18 cellular contexts compared by ENCODE assay signal in the genomic region with DNA sequence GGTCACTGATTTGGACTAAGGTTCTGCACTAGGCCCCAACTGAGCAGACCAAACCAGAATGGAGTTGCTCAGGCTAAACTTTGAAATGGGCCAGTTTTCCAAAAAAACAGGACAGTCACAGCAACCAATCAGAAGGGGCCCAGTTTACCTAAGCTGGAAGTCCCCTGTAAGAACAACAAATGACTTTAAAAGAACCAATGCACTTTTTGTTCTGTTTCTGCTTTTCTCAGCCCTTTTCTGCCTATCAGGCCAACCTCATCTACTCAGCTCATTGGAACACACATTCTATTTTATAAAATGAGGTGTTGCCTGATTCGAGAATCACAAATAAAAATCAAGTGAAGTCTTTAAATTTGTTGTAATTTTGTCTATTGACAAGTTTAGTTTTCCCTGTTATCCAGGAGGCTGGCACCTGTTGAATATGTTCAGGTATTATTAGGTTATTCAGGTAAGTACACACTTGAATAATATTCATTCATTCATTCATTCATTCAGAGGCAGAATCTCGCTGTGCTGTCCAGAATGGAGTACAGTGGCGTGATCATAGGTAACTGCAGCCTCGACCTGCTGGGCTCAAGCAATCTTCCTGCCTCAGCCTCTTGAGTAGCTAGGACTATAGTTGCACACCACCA.
"Had no signal": no experiment of that assay in that cellular context is flagged by ENCODE, and none has a peak within 500 bp of the region (broad histone marks: within the 10 kb centered on the region; RNA-seq: fewer than 3 reads in every experiment).

No MANE protein-coding gene starts in this region.

- ATAC-seq: gastrocnemius medialis; left lobe of liver; natural killer cell treated with Interleukin-12 subunit alpha and Interleukin-12 subunit beta and Interleukin-15 and Interleukin-18, amount 100 ng/mL, for 72 hours; sciatic nerve had no signal

- H3K27ac Mint-ChIP-seq: mesothelial cell of epicardium; natural killer cell treated with Interleukin-12 subunit alpha and Interleukin-12 subunit beta and Interleukin-15 and Interleukin-18, amount 100 ng/mL, for 72 hours had no signal

- H3K9me3 ChIP-seq: esophagus muscularis mucosa, gastrocnemius medialis, spleen had no signal

- H3K27ac ChIP-seq: esophagus muscularis mucosa, gastrocnemius medialis, spleen had no signal

- H3K36me3 ChIP-seq: esophagus muscularis mucosa, gastrocnemius medialis, spleen had no signal

- H3K27me3 Mint-ChIP-seq: natural killer cell treated with Interleukin-12 subunit alpha and Interleukin-12 subunit beta and Interleukin-15 and Interleukin-18, amount 100 ng/mL, for 72 hours had no signal

- H3K27me3 ChIP-seq: esophagus muscularis mucosa, gastrocnemius medialis, spleen had no signal

- H3K4me3 Mint-ChIP-seq: mesothelial cell of epicardium; natural killer cell treated with Interleukin-12 subunit alpha and Interleukin-12 subunit beta and Interleukin-15 and Interleukin-18, amount 100 ng/mL, for 72 hours had no signal

- DNase-seq: effector memory CD4-positive, alpha-beta T cell; gastrocnemius medialis; glutamatergic neuron; islet precursor cell; mammary epithelial cell; posterior cingulate gyrus; spleen; stimulated activated CD4-positive, alpha-beta T cell treated with anti-CD3 and anti-CD28 coated beads, Interleukin-15, amount 100 ng/mL, for 24 hours; stimulated activated CD4-positive, alpha-beta T cell treated with anti-CD3 and anti-CD28 coated beads, Interleukin-1b, Interleukin-23, amount 100 ng/mL, for 48 hours; stimulated activated CD4-positive, alpha-beta T cell treated with anti-CD3 and anti-CD28 coated beads, Interleukin-4, amount 100 ng/mL, for 24 hours; stimulated activated naive CD4-positive, alpha-beta T cell; trophoblast cell had no signal

- FAIRE-seq: endometrium had no signal

- H3K4me3 ChIP-seq: esophagus muscularis mucosa, gastrocnemius medialis, spleen had no signal

- H3K4me1 ChIP-seq: gastrocnemius medialis had no signal

- H3K36me3 Mint-ChIP-seq: mesothelial cell of epicardium; natural killer cell treated with Interleukin-12 subunit alpha and Interleukin-12 subunit beta and Interleukin-15 and Interleukin-18, amount 100 ng/mL, for 72 hours had no signal

- H3K9me3 Mint-ChIP-seq: mesothelial cell of epicardium; natural killer cell treated with Interleukin-12 subunit alpha and Interleukin-12 subunit beta and Interleukin-15 and Interleukin-18, amount 100 ng/mL, for 72 hours had no signal
